Comparison of ENCODE assay signal across 12 cellular contexts in the genomic region with DNA sequence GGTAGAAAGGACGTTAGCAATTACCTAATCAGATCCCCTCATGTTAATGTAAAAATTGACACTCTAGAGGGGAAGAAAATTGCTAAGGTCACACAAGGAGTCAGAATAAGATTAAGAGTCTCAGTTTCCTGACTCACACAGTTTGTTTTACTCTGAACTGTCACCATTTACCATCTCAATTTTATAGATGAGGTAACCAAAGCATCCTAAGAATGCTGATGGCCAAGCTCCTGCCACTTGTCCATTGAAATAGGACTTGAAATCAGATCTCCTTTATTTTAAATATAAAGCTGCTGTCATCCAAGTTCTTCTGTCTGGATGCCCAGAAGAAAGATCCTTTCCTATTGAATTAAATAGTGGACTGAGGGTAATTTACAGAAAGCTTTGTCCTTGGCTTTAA.
DNase-seq lines count a peak whose midpoint lies in the region; ATAC-seq and TF ChIP-seq lines count a peak whose summit lies in the region.
"Had no signal": no experiment of that assay in that cellular context is flagged by ENCODE, and none has a peak within 500 bp of the region (broad histone marks: within the 10 kb centered on the region; RNA-seq: fewer than 3 reads in every experiment).

No MANE protein-coding gene starts in this region.

- no peak overlapping the region for H3K9ac ChIP-seq in SK-N-SH

- H3K27ac Mint-ChIP-seq in GM23338, result no peak overlapping the region
- H3K27ac Mint-ChIP-seq: dendritic cell treated with granulocyte-macrophage colony-stimulating factor and Interleukin-4, amounts not matched to agents 40 ng/mL and 50 ng/mL, for 4 days had no signal

- H3K4me1 ChIP-seq in GM23338 (ENCODE audit: insufficient read depth), result peaks cover 33% of the 10 kb centered on the region
- H3K4me1 ChIP-seq in SK-N-SH (ENCODE audit: control insufficient read depth in 1 of 2, insufficient read depth in 2 of 2, low read depth in 1 of 2, low read length in 1 of 2), result peaks cover 0 to 3% of the 10 kb centered on the region in 2 experiments; a peak in 1 of 4 replicates
- no peaks in the 10 kb centered on the region for H3K4me1 ChIP-seq in hepatocyte (ENCODE audit: insufficient read depth)
- peaks cover 0 to 3% of the 10 kb centered on the region in 2 donors for H3K4me1 ChIP-seq in gastrocnemius medialis

- peak overlapping the region; percentile 85 for H3K4me3 Mint-ChIP-seq in GM23338

- POLR2A ChIA-PET in SK-N-SH (lab: Yijun Ruan, JAX), result no interaction called here

- WGBS in SK-N-SH (ENCODE audit: low lambda C conversion rate), result 16% methylated on average over 1 of the region's 1 CpG
- 40% methylated on average over 1 of the region's 1 CpG for WGBS in hepatocyte (ENCODE audit: low lambda C conversion rate, missing lambda C conversion rate)

- H3K27me3 ChIP-seq in GM23338 (ENCODE audit: insufficient read depth), result no peaks in the 10 kb centered on the region
- H3K27me3 ChIP-seq in SK-N-SH (ENCODE audit: insufficient read depth), result no peaks in the 10 kb centered on the region
- H3K27me3 ChIP-seq in hepatocyte, result no peaks in the 10 kb centered on the region
- H3K27me3 ChIP-seq in gastrocnemius medialis, result no peaks in the 10 kb centered on the region
- H3K27me3 ChIP-seq: suprapubic skin had no signal

- CTCF ChIA-PET in SK-N-SH (lab: Yijun Ruan, JAX), result no interaction called here

- no peak for TF ChIP-seq EP300 in SK-N-SH (IDR thresholded peaks at IDR 0.05; ENCODE audit: borderline replicate concordance in 1 of 2, low read depth in 1 of 2, low read length in 1 of 2)

- peaks cover 73% of the 10 kb centered on the region for H3K9me3 Mint-ChIP-seq in GM23338

- in situ Hi-C loops in gastrocnemius medialis (cut with MboI; ENCODE audit: low sequenced_read_pairs in 4 of 4), result no loop called here

- H3K4me3 ChIP-seq in GM23338 (peak overlapping the region; percentile 61), SK-N-SH (ENCODE audit: low read depth in 2 of 2, low read length in 1 of 2) (peak overlapping the region; percentile 47 to 64; a peak in 2 of 4 replicates), hepatocyte (peak overlapping the region; percentile 35), gastrocnemius medialis (peak overlapping the region in 1 of 4 donors; percentile 59)

- no peaks in the 10 kb centered on the region for H3K9me2 ChIP-seq in GM23338 (ENCODE audit: insufficient read depth)
- no peaks in the 10 kb centered on the region for H3K9me2 ChIP-seq in SK-N-SH
- H3K9me2 ChIP-seq in hepatocyte (replicated peaks; ENCODE audit: insufficient read depth), result no peaks in the 10 kb centered on the region

- intact Hi-C loops in gastrocnemius medialis (cut with DNase I; ENCODE audit: low total_unique reads), result loop anchor here (2.0 to 5.0 kb wide), 3 partner anchors 49 to 550 kb away; a partner anchor contains a TSS

- no peak for ATAC-seq in GM23338
- no peak for ATAC-seq in gastrocnemius medialis
- no peak for ATAC-seq in HG03520 (IDR thresholded peaks at IDR 0.05; ENCODE audit: unreplicated experiment)

- H3K4me2 ChIP-seq in GM23338 (peak overlapping the region; percentile 79), SK-N-SH (peak overlapping the region; percentile 73; the same call in 1 of the 2 replicates), hepatocyte (peak overlapping the region; percentile 77)

- H2AFZ ChIP-seq in GM23338 (0 out of 2 replicates have a peak overlapping the region, but pooled peaks have one; percentile 70), SK-N-SH (ENCODE audit: low read depth) (peak overlapping the region; percentile 85; the same call in 1 of the 2 replicates), hepatocyte (peak overlapping the region; percentile 70)

- H3K27ac ChIP-seq in GM23338 (ENCODE audit: low read depth) (peak overlapping the region; percentile 83; the same call in 1 of the 2 replicates), SK-N-SH (ENCODE audit: low read depth in 2 of 2, low read length in 1 of 2) (no peak overlapping the region), hepatocyte (peak overlapping the region; percentile 87), gastrocnemius medialis (peak overlapping the region; percentile 72 to 86 (median 78))
- H3K27ac ChIP-seq: suprapubic skin had no signal

- TF ChIP-seq CTCF in GM23338 (conservative IDR thresholded peaks at IDR 0.05; ENCODE audit: low read depth in 2 of 2) (no peak), SK-N-SH (IDR thresholded peaks at IDR 0.05) (no peak), hepatocyte (IDR thresholded peaks at IDR 0.05; ENCODE audit: poor library complexity) (no peak), gastrocnemius medialis (IDR thresholded peaks at IDR 0.05 in 4 of 5, conservative IDR thresholded peaks at IDR 0.05 in 1 of 5) (no peak)

- peaks cover 3% of the 10 kb centered on the region for H3K27me3 Mint-ChIP-seq in GM23338 (ENCODE audit: insufficient read depth, low read depth, poor library complexity)
- H3K27me3 Mint-ChIP-seq: dendritic cell treated with granulocyte-macrophage colony-stimulating factor and Interleukin-4, amounts not matched to agents 40 ng/mL and 50 ng/mL, for 4 days had no signal

- no peak for TF ChIP-seq POLR2A in gastrocnemius medialis (IDR thresholded peaks at IDR 0.05)

- DNase-seq in GM23338 (ENCODE audit: low spot score), result no peak
- DNase-seq in SK-N-SH, result no peak
- DNase-seq in hepatocyte (ENCODE audit: low spot score), result no peak
- no peak for DNase-seq in gastrocnemius medialis
- no peak for DNase-seq in SK-N-DZ (ENCODE audit: low spot score)
- no peak for DNase-seq in NCI-H2107 (lab: John Stamatoyannopoulos, UW)
- DNase-seq: NCI-H2081 treated with DMSO at 0.1 percent for 48 hours, small intestine, WERI-Rb-1 had no signal

- 0 out of 2 replicates have a peak, but pooled peaks cover 4% of the 10 kb centered on the region for H3K36me3 ChIP-seq in GM23338 (ENCODE audit: insufficient read depth)
- no peaks in the 10 kb centered on the region for H3K36me3 ChIP-seq in SK-N-SH (replicated peaks in 1 of 2; ENCODE audit: control insufficient read depth in 1 of 2, insufficient read depth in 2 of 2, low read length in 1 of 2)
- H3K36me3 ChIP-seq in hepatocyte (replicated peaks; ENCODE audit: insufficient read depth, low read depth), result no peaks in the 10 kb centered on the region
- no peaks in the 10 kb centered on the region for H3K36me3 ChIP-seq in gastrocnemius medialis
- H3K36me3 ChIP-seq: suprapubic skin, WERI-Rb-1 had no signal

- peaks cover 27% of the 10 kb centered on the region; the same call in 2 of the 3 replicates for H3K4me1 Mint-ChIP-seq in GM23338

- no peak for TF ChIP-seq RAD21 in SK-N-SH (IDR thresholded peaks at IDR 0.05; ENCODE audit: low read length)

- no peaks in the 10 kb centered on the region for H3K9me3 ChIP-seq in SK-N-SH
- H3K9me3 ChIP-seq in hepatocyte (ENCODE audit: low read depth), result no peaks in the 10 kb centered on the region
- no peaks in the 10 kb centered on the region for H3K9me3 ChIP-seq in gastrocnemius medialis
- H3K9me3 ChIP-seq: suprapubic skin had no signal

- H3F3A ChIP-seq in GM23338 (replicated peaks; ENCODE audit: low read depth) (no peaks in the 10 kb centered on the region), SK-N-SH (replicated peaks; ENCODE audit: insufficient read depth) (peaks cover 3% of the 10 kb centered on the region)

- H3K36me3 Mint-ChIP-seq in GM23338 (ENCODE audit: low read depth), result peaks cover 4% of the 10 kb centered on the region; the same call in 2 of the 3 replicates

- no peaks in the 10 kb centered on the region for H4K20me1 ChIP-seq in GM23338 (replicated peaks; ENCODE audit: insufficient read depth)
- H4K20me1 ChIP-seq in SK-N-SH (ENCODE audit: insufficient read depth), result no peaks in the 10 kb centered on the region
- H4K20me1 ChIP-seq in hepatocyte (ENCODE audit: insufficient read depth, poor library complexity, severe bottlenecking), result no peaks in the 10 kb centered on the region

- H3K79me2 ChIP-seq in GM23338 (replicated peaks; ENCODE audit: insufficient read depth), result no peaks in the 10 kb centered on the region
- no peaks in the 10 kb centered on the region for H3K79me2 ChIP-seq in SK-N-SH (ENCODE audit: insufficient read depth)
- no peaks in the 10 kb centered on the region for H3K79me2 ChIP-seq in hepatocyte

TF ChIP-seq in GM23338, 12 proteins besides CTCF, POLR2A, EP300 and RAD21 (continues in another document):
- TF ChIP-seq CREB1 (CRISPR knock-in tag; IDR thresholded peaks at IDR 0.05; ENCODE audit: low read depth), result no peak
- no peak for TF ChIP-seq STAT1 (IDR thresholded peaks at IDR 0.05; ENCODE audit: unreplicated experiment)
- no peak for TF ChIP-seq ZNF331 (CRISPR knock-in tag; IDR thresholded peaks at IDR 0.05; ENCODE audit: low read depth)
- no peak for TF ChIP-seq EZH2phosphoT487 (IDR thresholded peaks at IDR 0.05; ENCODE audit: unreplicated experiment)
- no peak for TF ChIP-seq NANOG (IDR thresholded peaks at IDR 0.05; ENCODE audit: borderline replicate concordance)

TF ChIP-seq in SK-N-SH, 30 proteins besides CTCF, POLR2A, EP300 and RAD21 (continues in another document):
- TF ChIP-seq RFX5 (IDR thresholded peaks at IDR 0.05; ENCODE audit: low read length), result no peak
- TF ChIP-seq SIN3A (IDR thresholded peaks at IDR 0.05; ENCODE audit: borderline replicate concordance, low read depth, low read length), result no peak
- TF ChIP-seq FOXM1 (IDR thresholded peaks at IDR 0.05; ENCODE audit: low read depth), result no peak
- no peak for TF ChIP-seq TEAD4 (IDR thresholded peaks at IDR 0.05; ENCODE audit: borderline replicate concordance, insufficient read depth)
- TF ChIP-seq ELF1 (IDR thresholded peaks at IDR 0.05), result no peak
- TF ChIP-seq EZH2phosphoT487 (IDR thresholded peaks at IDR 0.05; ENCODE audit: borderline replicate concordance, low read depth), result no peak
- TF ChIP-seq, protein P1, sequence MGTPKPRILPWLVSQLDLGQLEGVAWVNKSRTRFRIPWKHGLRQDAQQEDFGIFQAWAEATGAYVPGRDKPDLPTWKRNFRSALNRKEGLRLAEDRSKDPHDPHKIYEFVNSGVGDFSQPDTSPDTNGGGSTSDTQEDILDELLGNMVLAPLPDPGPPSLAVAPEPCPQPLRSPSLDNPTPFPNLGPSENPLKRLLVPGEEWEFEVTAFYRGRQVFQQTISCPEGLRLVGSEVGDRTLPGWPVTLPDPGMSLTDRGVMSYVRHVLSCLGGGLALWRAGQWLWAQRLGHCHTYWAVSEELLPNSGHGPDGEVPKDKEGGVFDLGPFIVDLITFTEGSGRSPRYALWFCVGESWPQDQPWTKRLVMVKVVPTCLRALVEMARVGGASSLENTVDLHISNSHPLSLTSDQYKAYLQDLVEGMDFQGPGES (IDR thresholded peaks at IDR 0.05; ENCODE audit: low read depth, low read length), result no peak
- TF ChIP-seq CHD2 (IDR thresholded peaks at IDR 0.05; ENCODE audit: low read length, partially characterized antibody), result no peak
- TF ChIP-seq, protein P2, sequence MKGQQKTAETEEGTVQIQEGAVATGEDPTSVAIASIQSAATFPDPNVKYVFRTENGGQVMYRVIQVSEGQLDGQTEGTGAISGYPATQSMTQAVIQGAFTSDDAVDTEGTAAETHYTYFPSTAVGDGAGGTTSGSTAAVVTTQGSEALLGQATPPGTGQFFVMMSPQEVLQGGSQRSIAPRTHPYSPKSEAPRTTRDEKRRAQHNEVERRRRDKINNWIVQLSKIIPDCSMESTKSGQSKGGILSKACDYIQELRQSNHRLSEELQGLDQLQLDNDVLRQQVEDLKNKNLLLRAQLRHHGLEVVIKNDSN (IDR thresholded peaks at IDR 0.05; ENCODE audit: borderline replicate concordance, low read depth), result no peak
- no peak for TF ChIP-seq RXRA (IDR thresholded peaks at IDR 0.05; ENCODE audit: borderline replicate concordance, low read depth)

Comparison
In these comparisons a context has a peak if more than half of its experiments do, and no peak if none do; other contexts are left out.
1. H3K27ac ChIP-seq: peak in GM23338 (single experiment), hepatocyte (single experiment) and gastrocnemius medialis (4 of 4); none in SK-N-SH (0 of 2).
2. Peak in every context shown above with its lines, with median percentiles within 50 percentile points of each other: H2AFZ ChIP-seq and H3K4me2 ChIP-seq.